9 cellular contexts compared by ENCODE assay signal in genomic region chr2:239245872-239246701, GRCh38.
A peak's percentile ranks its signal among the peaks of the same experiment; 100 is the strongest.
DNase-seq lines count a peak whose midpoint lies in the region; ATAC-seq, FAIRE-seq and TF ChIP-seq lines count a peak whose summit lies in the region.
"Had no signal": no experiment of that assay in that cellular context is flagged by ENCODE, and none has a peak within 500 bp of the region (broad histone marks: within the 10 kb centered on the region; RNA-seq: fewer than 3 reads in every experiment).

No MANE protein-coding gene starts in this region.

- DNase-seq in DMS153 (lab: John Stamatoyannopoulos, UW) (peak; percentile 60), NCI-H748 (lab: John Stamatoyannopoulos, UW; ENCODE audit: unreplicated experiment) (peak; percentile 87), foreskin keratinocyte (peak in 1 of 2 donors; percentile 13), pancreas (peak in 5 of 6 donors; percentile 54 to 79 (median 62)), DMS114 treated with DMSO at 0.1 percent for 48 hours (lab: John Stamatoyannopoulos, UW; ENCODE audit: unreplicated experiment) (no peak), MG63 (no peak), OCI-M2 (lab: John Stamatoyannopoulos, UW; ENCODE audit: unreplicated experiment) (no peak)
- DNase-seq in activated naive CD4-positive, alpha-beta T cell treated with anti-CD3 and anti-CD28 coated beads, Interleukin-2, amount 50 U/mL, for 16 hours: no peak
- DNase-seq: stimulated activated CD4-positive, alpha-beta T cell treated with anti-CD3 and anti-CD28 coated beads, Interleukin-12 subunit alpha, Interleukin-12 subunit beta, amount 100 ng/mL, for 4 hours had no signal

- WGBS in pancreas, 2 donors: 18 to 21% methylated on average over 36 to 40 of the region's 40 CpGs

- peak overlapping the region in 3 of 4 donors; percentile 7 to 32 (median 32) for H3K4me3 ChIP-seq in pancreas
- H3K4me3 ChIP-seq in MG63: no peak overlapping the region

- H3K27me3 ChIP-seq in foreskin keratinocyte: no peaks in the 10 kb centered on the region
- H3K27me3 ChIP-seq in pancreas: no peaks in the 10 kb centered on the region
- H3K27me3 ChIP-seq in MG63: no peaks in the 10 kb centered on the region

- H3K9me3 ChIP-seq in pancreas: no peaks in the 10 kb centered on the region
- no peaks in the 10 kb centered on the region for H3K9me3 ChIP-seq in MG63

- H3K4me1 ChIP-seq in foreskin keratinocyte (no peaks in the 10 kb centered on the region), pancreas (peaks cover 6 to 12% (median 9%) of the 10 kb centered on the region in 3 donors)

- peak overlapping the region; percentile 34 for H3K27ac ChIP-seq in foreskin keratinocyte
- H3K27ac ChIP-seq in pancreas: peak overlapping the region; percentile 48 to 67 (median 57)

- H3K36me3 ChIP-seq in pancreas (no peaks in the 10 kb centered on the region), MG63 (no peaks in the 10 kb centered on the region)

- ATAC-seq in foreskin keratinocyte (peak; percentile 63), pancreas (peak; percentile 78 to 89 (median 84))

- intact Hi-C loops in pancreas (cut with DNase I): no loop called here

- TF ChIP-seq CTCF in foreskin keratinocyte (conservative IDR thresholded peaks at IDR 0.05) (no peak), pancreas (IDR thresholded peaks at IDR 0.05) (no peak)

- no peak for FAIRE-seq in pancreas (lab: Jason Lieb, UNC)

Comparison
In these comparisons a context has a peak if more than half of its experiments do, and no peak if none do; other contexts are left out.
1. DNase-seq: peak in DMS153 (single experiment), NCI-H748 (single experiment) and pancreas (5 of 6); none in DMS114 treated with DMSO at 0.1 percent for 48 hours (single experiment), MG63 (single experiment), OCI-M2 (single experiment) and activated naive CD4-positive, alpha-beta T cell treated with anti-CD3 and anti-CD28 coated beads, Interleukin-2, amount 50 U/mL, for 16 hours (single experiment).